Comparison of ENCODE assay signal across 29 cellular contexts in genomic region chr22:33707581-33707980, GRCh38.
"Had no signal": no experiment of that assay in that cellular context is flagged by ENCODE, and none has a peak within 500 bp of the region (broad histone marks: within the 10 kb centered on the region; RNA-seq: fewer than 3 reads in every experiment).

No MANE protein-coding gene starts in this region.

- ATAC-seq: activated CD4-positive, alpha-beta T cell treated with anti-CD3 and anti-CD28 coated beads for 36 hours; activated CD4-positive, CD25-positive, alpha-beta regulatory T cell treated with anti-CD3 and anti-CD28 coated beads, Interleukin-2, amount 50 U/mL, for 24 hours; activated CD8-positive, alpha-beta T cell treated with anti-CD3 and anti-CD28 coated beads, Interleukin-2, amount 10 ng/mL, durations not matched to agents 7 days and 5 days; activated naive CD4-positive, alpha-beta T cell treated with anti-CD3 and anti-CD28 coated beads, Interleukin-2, amount 50 U/mL, for 72 hours; activated naive CD8-positive, alpha-beta T cell treated with anti-CD3 and anti-CD28 coated beads, Interleukin-2, amount 50 U/mL, for 24 hours; PC-3; WTC11 had no signal

- DNase-seq: activated CD4-positive, alpha-beta T cell treated with anti-CD3 and anti-CD28 coated beads for 36 hours; activated CD4-positive, alpha-beta T cell treated with anti-CD3 and anti-CD28 coated beads, Interleukin-2, amount 10 ng/mL, durations not matched to agents 7 days and 5 days; activated CD4-positive, alpha-beta T cell treated with anti-CD3 and anti-CD28 coated beads, Interleukin-2, amount 50 U/mL, for 48 hours; activated CD8-positive, alpha-beta T cell treated with anti-CD3 and anti-CD28 coated beads, Interleukin-2, amount 10 ng/mL, durations not matched to agents 7 days and 5 days; activated gamma-delta T cell; activated naive CD4-positive, alpha-beta T cell treated with anti-CD3 and anti-CD28 coated beads for 36 hours; activated naive CD8-positive, alpha-beta T cell treated with anti-CD3 and anti-CD28 coated beads, Interleukin-2, amount 50 U/mL, for 24 hours; activated T-cell treated with anti-CD3 and anti-CD28 coated beads, Interleukin-2, amount 50 U/mL, for 24 hours; brain microvascular endothelial cell; Kasumi-1; KG1; MG63; NCI-H1048; NCI-H146; NCI-H187; NCI-H2029 treated with DMSO at 0.1 percent for 48 hours; NCI-H2107; NCI-H2171; NCI-H510A; NCI-H748 treated with DMSO at 0.1 percent for 48 hours; NK-92 treated with Interleukin-12 subunit alpha and Interleukin-12 subunit beta, amount 100 ng/mL, for 24 hours; PC-3; Peyer's patch; RPMI8226; SHP77 treated with DMSO at 0.1 percent for 48 hours; SK-N-SH had no signal
